In the genomic region with DNA sequence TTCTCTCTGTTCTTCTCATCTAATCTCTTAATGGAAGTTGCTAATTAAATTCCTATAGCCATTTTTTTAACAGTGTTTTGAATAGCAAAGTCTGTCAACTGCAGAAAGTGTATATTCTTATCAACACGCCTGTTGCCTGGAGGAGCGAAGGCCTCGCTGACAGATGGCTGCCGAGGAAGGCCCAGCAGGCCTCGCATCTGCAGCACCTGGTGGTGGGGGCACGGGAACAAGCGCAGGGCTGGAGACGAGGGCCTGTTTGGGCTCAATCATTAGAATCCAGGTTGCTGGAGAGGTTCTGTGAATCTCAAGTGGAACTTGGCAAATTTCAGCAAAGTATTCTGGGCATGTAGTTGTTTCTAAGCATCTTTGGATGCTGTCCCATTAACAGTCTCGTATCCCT, we compare ENCODE assay signal across 21 cellular contexts.
"Had no signal": no experiment of that assay in that cellular context is flagged by ENCODE, and none has a peak within 500 bp of the region (broad histone marks: within the 10 kb centered on the region; RNA-seq: fewer than 3 reads in every experiment).

No MANE protein-coding gene starts in this region.

- H3K9me3 ChIP-seq: esophagus squamous epithelium, gastroesophageal sphincter, mucosa of descending colon, neutrophil, spleen, testis, tibial nerve had no signal

- H3K27ac ChIP-seq: epithelial cell of prostate, esophagus squamous epithelium, gastroesophageal sphincter, neutrophil, spleen, testis, tibial nerve had no signal

- H3K4me3 ChIP-seq: esophagus squamous epithelium, gastroesophageal sphincter, lung, mucosa of descending colon, spleen, testis, tibial nerve had no signal

- ATAC-seq: gastroesophageal sphincter; left colon; left ventricle myocardium superior; mucosa of descending colon; naive thymus-derived CD8-positive, alpha-beta T cell; sciatic nerve; stimulated activated naive B cell treated with anti-CD40 and anti-IgM and Interleukin-4, amounts not matched to agents 10 μg/mL and 1 μg/mL and 100 μg/mL, for 72 hours; stimulated activated naive CD8-positive, alpha-beta T cell treated with anti-CD3 and anti-CD28 coated beads, Interleukin-15, amount 100 ng/mL, for 72 hours had no signal

- H3K27me3 ChIP-seq: testis, tibial nerve had no signal

- H3K36me3 ChIP-seq: esophagus squamous epithelium, gastroesophageal sphincter, neutrophil, spleen, tibial nerve had no signal

- DNase-seq: effector memory CD4-positive, alpha-beta T cell; esophagus squamous epithelium; foreskin fibroblast; left colon; left ventricle myocardium superior; mesenchymal stem cell; mucosa of descending colon; naive thymus-derived CD8-positive, alpha-beta T cell; spleen; stimulated activated CD4-positive, alpha-beta T cell treated with anti-CD3 and anti-CD28 coated beads, Interleukin-15, amount 100 ng/mL, for 24 hours; stimulated activated CD4-positive, alpha-beta T cell treated with anti-CD3 and anti-CD28 coated beads, Interleukin-1b, Interleukin-23, amount 100 ng/mL, for 48 hours; stimulated activated CD4-positive, alpha-beta T cell treated with anti-CD3 and anti-CD28 coated beads, Interleukin-4, amount 100 ng/mL, for 4 hours; stimulated activated naive B cell treated with anti-CD40 and anti-IgM and Interleukin-4, amounts not matched to agents 10 μg/mL and 1 μg/mL and 100 μg/mL, for 72 hours; stimulated activated naive CD8-positive, alpha-beta T cell treated with anti-CD3 and anti-CD28 coated beads, Interleukin-15, amount 100 ng/mL, for 72 hours; testis had no signal

- H3K4me1 ChIP-seq: esophagus squamous epithelium, gastroesophageal sphincter, spleen, testis, tibial nerve had no signal
